ENCODE assay signal across 24 cellular contexts in the genomic region with DNA sequence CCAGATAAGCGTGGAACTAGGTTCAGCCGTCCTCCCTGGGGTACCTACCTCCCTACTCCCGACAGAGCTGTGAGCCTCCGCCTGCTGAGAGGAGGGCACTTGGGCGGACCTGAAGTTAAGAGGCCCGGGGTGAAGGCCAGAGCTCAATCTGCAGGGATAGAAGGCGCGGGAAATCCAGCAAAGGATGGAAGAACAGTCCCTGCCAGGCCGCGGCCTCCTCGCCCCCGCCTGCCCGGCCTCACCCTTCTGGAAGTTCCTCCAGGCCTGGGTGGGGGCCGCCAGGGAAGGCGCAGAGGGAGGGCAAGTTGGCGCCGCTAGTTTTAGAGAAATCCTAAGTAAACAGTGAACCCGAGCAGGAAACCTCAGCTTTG. TPM values are rescaled to one million over a fixed set of nuclear protein-coding genes. Genes with fewer than 3 reads are reported as not detected.
A peak's percentile ranks its signal among the peaks of the same experiment; 100 is the strongest.
DNase-seq lines count a peak whose midpoint lies in the region; ATAC-seq and TF ChIP-seq lines count a peak whose summit lies in the region.
"Had no signal": no experiment of that assay in that cellular context is flagged by ENCODE, and none has a peak within 500 bp of the region (broad histone marks: within the 10 kb centered on the region; RNA-seq: fewer than 3 reads in every experiment).

No MANE protein-coding gene starts in this region.

- CTCF ChIA-PET in HEK293T (lab: Yijun Ruan, JAX) = no interaction called here

- no peak overlapping the region for H3K4me3 ChIP-seq in endodermal cell (ENCODE audit: low read length)
- H3K4me3 ChIP-seq in MM.1S (ENCODE audit: low read length) = no peak overlapping the region
- H3K4me3 ChIP-seq: SJSA1 had no signal

- no peaks in the 10 kb centered on the region for H3K79me2 ChIP-seq in MM.1S (ENCODE audit: low read length)

- H3K9me2 ChIP-seq in MM.1S (replicated peaks; ENCODE audit: insufficient read depth, low read length) = no peaks in the 10 kb centered on the region

- no peaks in the 10 kb centered on the region for H4K20me1 ChIP-seq in MM.1S (ENCODE audit: insufficient read depth, low read length)

- H2AFZ ChIP-seq in MM.1S (ENCODE audit: low read length) = no peak overlapping the region

- no peak for DNase-seq in activated T-cell treated with anti-CD3 and anti-CD28 coated beads, Interleukin-2, amount 50 U/mL, for 72 hours
- no peak for DNase-seq in activated T-cell treated with anti-CD3 and anti-CD28 coated beads, Interleukin-2, amount 50 U/mL, for 1 hour
- peak; percentile 75 for DNase-seq in endodermal cell
- no peak for DNase-seq in nephron progenitor cell
- no peak for DNase-seq in HEK293T (ENCODE audit: extremely low spot score)
- DNase-seq in MM.1S = no peak
- DNase-seq in NCI-H82 (lab: John Stamatoyannopoulos, UW) = no peak
- DNase-seq: 8988T; activated CD4-positive, alpha-beta memory T cell treated with anti-CD3 and anti-CD28 coated beads for 36 hours; activated T-cell treated with anti-CD3 and anti-CD28 coated beads for 4 hours; amygdala; dermis blood vessel endothelial cell; NCI-H1092; NCI-H2081; NCI-H446 treated with DMSO at 0.1 percent for 48 hours; Peyer's patch; WERI-Rb-1 had no signal

- H3K36me3 ChIP-seq in endodermal cell (ENCODE audit: control insufficient read depth, insufficient read depth, low read length) (no peaks in the 10 kb centered on the region), MM.1S (replicated peaks; ENCODE audit: insufficient read depth, low read length) (no peaks in the 10 kb centered on the region)
- H3K36me3 ChIP-seq: cardiac muscle cell, Peyer's patch, SJSA1, WERI-Rb-1 had no signal

- H3K9me3 ChIP-seq in endodermal cell (ENCODE audit: control insufficient read depth, low read length) = no peaks in the 10 kb centered on the region
- H3K9me3 ChIP-seq in MM.1S (replicated peaks; ENCODE audit: insufficient read depth, low read length) = no peaks in the 10 kb centered on the region
- H3K9me3 ChIP-seq: Peyer's patch, SJSA1 had no signal

- H3K36me3 Mint-ChIP-seq in activated T-cell treated with anti-CD3 and anti-CD28 coated beads, Interleukin-2, amount 50 U/mL, for 72 hours (ENCODE audit: insufficient read depth in 2 of 2) = no peaks in the 10 kb centered on the region
- H3K36me3 Mint-ChIP-seq in endodermal cell (ENCODE audit: low read depth) (no peaks in the 10 kb centered on the region), nephron progenitor cell (ENCODE audit: low read depth) (no peaks in the 10 kb centered on the region)
- H3K36me3 Mint-ChIP-seq: activated CD4-positive, alpha-beta memory T cell treated with anti-CD3 and anti-CD28 coated beads for 36 hours had no signal

- no peak for TF ChIP-seq CTCF in endodermal cell (conservative IDR thresholded peaks at IDR 0.05)
- TF ChIP-seq CTCF in nephron progenitor cell (IDR thresholded peaks at IDR 0.05) = no peak
- TF ChIP-seq CTCF in MM.1S (IDR thresholded peaks at IDR 0.05; ENCODE audit: low read length) = no peak

- POLR2A ChIA-PET in HEK293T (lab: Yijun Ruan, JAX) = no interaction called here

- H3K27me3 ChIP-seq in endodermal cell (ENCODE audit: control insufficient read depth, insufficient read depth, low read length, poor library complexity, severe bottlenecking) = peaks cover 100% of the 10 kb centered on the region
- peaks cover 14% of the 10 kb centered on the region; the same call in 1 of the 2 replicates for H3K27me3 ChIP-seq in MM.1S (replicated peaks; ENCODE audit: insufficient read depth, low read length)
- H3K27me3 ChIP-seq: SJSA1 had no signal

- peaks cover 5% of the 10 kb centered on the region for H3K4me1 Mint-ChIP-seq in activated T-cell treated with anti-CD3 and anti-CD28 coated beads, Interleukin-2, amount 50 U/mL, for 72 hours (ENCODE audit: low read depth)
- peaks cover 14% of the 10 kb centered on the region for H3K4me1 Mint-ChIP-seq in endodermal cell
- peaks cover 26% of the 10 kb centered on the region for H3K4me1 Mint-ChIP-seq in nephron progenitor cell

- H3K4me1 ChIP-seq in endodermal cell (ENCODE audit: control insufficient read depth, insufficient read depth, low read length) = peaks cover 7% of the 10 kb centered on the region
- H3K4me1 ChIP-seq in MM.1S (ENCODE audit: low read length) = peaks cover 13% of the 10 kb centered on the region

- H3K9ac ChIP-seq in endodermal cell (ENCODE audit: extremely low read depth, low read length, poor library complexity, severe bottlenecking) (no peak overlapping the region), MM.1S (ENCODE audit: low read length) (no peak overlapping the region)

- 5 to 9% methylated on average over 13 to 18 of the region's 18 CpGs for WGBS in endodermal cell (ENCODE audit: insufficient coverage in 1 of 2, insufficient read length in 1 of 2), 2 experiments

- peak overlapping the region; percentile 49 to 70 for H3K4me3 Mint-ChIP-seq in activated T-cell treated with anti-CD3 and anti-CD28 coated beads, Interleukin-2, amount 50 U/mL, for 72 hours
- H3K4me3 Mint-ChIP-seq in endodermal cell = peak overlapping the region; percentile 58
- H3K4me3 Mint-ChIP-seq in nephron progenitor cell = peak overlapping the region; percentile 85
- H3K4me3 Mint-ChIP-seq: activated CD4-positive, alpha-beta memory T cell treated with anti-CD3 and anti-CD28 coated beads for 36 hours; T-helper 1 cell treated with Interleukin-12 subunit alpha and Interleukin-12 subunit beta and Interleukin-4 antibody, amounts not matched to agents 30 μg/mL and 1 μg/mL, for 36 hours had no signal

- H3K27me3 Mint-ChIP-seq in activated T-cell treated with anti-CD3 and anti-CD28 coated beads, Interleukin-2, amount 50 U/mL, for 72 hours (ENCODE audit: low read depth) = peaks cover 92% of the 10 kb centered on the region
- H3K27me3 Mint-ChIP-seq in endodermal cell (ENCODE audit: insufficient read depth) (peaks cover 100% of the 10 kb centered on the region), nephron progenitor cell (ENCODE audit: low read depth, poor library complexity) (peaks cover 100% of the 10 kb centered on the region)

- ATAC-seq in activated T-cell treated with anti-CD3 and anti-CD28 coated beads, Interleukin-2, amount 50 U/mL, for 72 hours (replicated peaks in 1 of 2) = no peak
- no peak for ATAC-seq in HG02852 (IDR thresholded peaks at IDR 0.05; ENCODE audit: unreplicated experiment)

- H3K4me2 ChIP-seq in MM.1S (ENCODE audit: low read depth, low read length) = no peak overlapping the region

- no peaks in the 10 kb centered on the region for H3F3A ChIP-seq in MM.1S (ENCODE audit: insufficient read depth, low read length)

- H3K27ac Mint-ChIP-seq in activated T-cell treated with anti-CD3 and anti-CD28 coated beads, Interleukin-2, amount 50 U/mL, for 72 hours = no peak overlapping the region
- no peak overlapping the region for H3K27ac Mint-ChIP-seq in endodermal cell
- no peak overlapping the region for H3K27ac Mint-ChIP-seq in nephron progenitor cell
- H3K27ac Mint-ChIP-seq: activated CD4-positive, alpha-beta memory T cell treated with anti-CD3 and anti-CD28 coated beads for 36 hours; T-helper 1 cell treated with Interleukin-12 subunit alpha and Interleukin-12 subunit beta and Interleukin-4 antibody, amounts not matched to agents 30 μg/mL and 1 μg/mL, for 36 hours had no signal

- H3K9me3 Mint-ChIP-seq in activated T-cell treated with anti-CD3 and anti-CD28 coated beads, Interleukin-2, amount 50 U/mL, for 72 hours = no peaks in the 10 kb centered on the region
- H3K9me3 Mint-ChIP-seq in endodermal cell (no peaks in the 10 kb centered on the region), nephron progenitor cell (no peaks in the 10 kb centered on the region)
- H3K9me3 Mint-ChIP-seq: activated CD4-positive, alpha-beta memory T cell treated with anti-CD3 and anti-CD28 coated beads for 36 hours; T-helper 1 cell treated with Interleukin-12 subunit alpha and Interleukin-12 subunit beta and Interleukin-4 antibody, amounts not matched to agents 30 μg/mL and 1 μg/mL, for 36 hours had no signal

- H3K27ac ChIP-seq in endodermal cell (ENCODE audit: low read depth, low read length) (no peak overlapping the region), MM.1S (ENCODE audit: low read length) (no peak overlapping the region)
- H3K27ac ChIP-seq: cardiac muscle cell, Peyer's patch, SJSA1, WERI-Rb-1 had no signal

TF ChIP-seq in HEK293T, 16 proteins besides CTCF, POLR2A, EP300 and RAD21:
- TF ChIP-seq L3MBTL2 (conservative IDR thresholded peaks at IDR 0.05) (no peak), SUZ12 (IDR thresholded peaks at IDR 0.05) (no peak), ELF4 (IDR thresholded peaks at IDR 0.05) (no peak), FOXK2 (IDR thresholded peaks at IDR 0.05) (no peak), NFRKB (IDR thresholded peaks at IDR 0.05) (no peak), ARNT (IDR thresholded peaks at IDR 0.05) (no peak), HDGF (IDR thresholded peaks at IDR 0.05; ENCODE audit: borderline replicate concordance) (no peak), CTBP1 (IDR thresholded peaks at IDR 0.05; ENCODE audit: borderline replicate concordance) (no peak), LEF1 (IDR thresholded peaks at IDR 0.05; ENCODE audit: borderline replicate concordance) (no peak), FOXM1 (IDR thresholded peaks at IDR 0.05; ENCODE audit: borderline replicate concordance) (no peak), ZNF384 (IDR thresholded peaks at IDR 0.05) (no peak), SP1 (IDR thresholded peaks at IDR 0.05) (no peak), PKNOX1 (IDR thresholded peaks at IDR 0.05) (no peak), FOXA1 (IDR thresholded peaks at IDR 0.05) (no peak), BHLHE40 (IDR thresholded peaks at IDR 0.05; ENCODE audit: borderline replicate concordance) (no peak), TARDBP (IDR thresholded peaks at IDR 0.05) (no peak)

RNA-seq across cellular contexts. Expression of gene EN1, which starts 13.0 kb away (rescaled TPM):
- total RNA-seq in activated T-cell treated with anti-CD3 and anti-CD28 coated beads, Interleukin-2, amount 50 U/mL, for 72 hours = not detected
- not detected for total RNA-seq in endodermal cell
- 0.39 TPM for polyA plus RNA-seq in endodermal cell (2013, experiment 1 of 2)
- 0.54 TPM for polyA plus RNA-seq in endodermal cell (2013, experiment 2 of 2)
- total RNA-seq: activated CD4-positive, alpha-beta memory T cell treated with anti-CD3 and anti-CD28 coated beads for 36 hours; cardiac muscle cell; dermis blood vessel endothelial cell; epithelial cell of proximal tubule; Peyer's patch; pulmonary artery endothelial cell; ureter had no signal
- polyA plus RNA-seq: cardiac muscle cell had no signal
